Comparison of ENCODE assay signal across 14 cellular contexts in genomic region chr7:51344406-51344805, GRCh38. TPM values are rescaled to one million over a fixed set of nuclear protein-coding genes. Genes with fewer than 3 reads are reported as not detected.
DNase-seq lines count a peak whose midpoint lies in the region; ATAC-seq, FAIRE-seq and TF ChIP-seq lines count a peak whose summit lies in the region.
"Had no signal": no experiment of that assay in that cellular context is flagged by ENCODE, and none has a peak within 500 bp of the region (broad histone marks: within the 10 kb centered on the region; RNA-seq: fewer than 3 reads in every experiment).

No MANE protein-coding gene starts in this region.

- H3K9ac ChIP-seq in H1 (replicated peaks in 1 of 4; ENCODE audit: extremely low read depth in 1 of 4, low read depth in 3 of 4, low read length in 3 of 4) = no peak overlapping the region

- no peak overlapping the region for H3K4ac ChIP-seq in H1 (replicated peaks; ENCODE audit: insufficient read length, low read depth, low read length)

- no peak overlapping the region for H3K27ac ChIP-seq in H1 (ENCODE audit: low read depth, low read length)

- CTCF ChIA-PET in H1 (lab: Charles Lee; ENCODE audit: partially characterized antibody) = interaction anchor here (1.3 to 3.6 kb wide), 7 partner anchors 9 to 119 kb away, joined by 3 to 24 read pairs (median 7); no protein-coding TSS in a partner anchor

- H3K79me2 ChIP-seq in H1 (ENCODE audit: control insufficient read depth in 1 of 2, insufficient read depth in 2 of 2, low read length in 2 of 2) = no peaks in the 10 kb centered on the region

- H3K27me3 ChIP-seq in H1 (replicated peaks in 1 of 4; ENCODE audit: control insufficient read depth in 3 of 4, extremely low read depth in 1 of 4, insufficient read depth in 3 of 4, low read length in 3 of 4) = no peaks in the 10 kb centered on the region

- peak; percentile 28 for FAIRE-seq in H1 (lab: Jason Lieb, UNC)
- FAIRE-seq: endothelial cell of umbilical vein had no signal

- TF ChIP-seq EP300 in H1 (IDR thresholded peaks at IDR 0.05; ENCODE audit: borderline replicate concordance in 1 of 2, low read depth in 2 of 2, low read length in 2 of 2) = no peak

- H4K91ac ChIP-seq in H1 (replicated peaks; ENCODE audit: insufficient read length, low read length) = no peak overlapping the region

- H3K56ac ChIP-seq in H1 (replicated peaks; ENCODE audit: insufficient read length, low read depth, low read length) = no peak overlapping the region

- no peaks in the 10 kb centered on the region for H3K79me1 ChIP-seq in H1 (ENCODE audit: low read depth, low read length)

- H3K9me3 ChIP-seq in H1 (ENCODE audit: insufficient read depth in 2 of 2, low read depth in 1 of 2, low read length in 1 of 2) = no peaks in the 10 kb centered on the region

- H3K14ac ChIP-seq in H1 (ENCODE audit: insufficient read length) = no peak overlapping the region

- no peaks in the 10 kb centered on the region for H3K23me2 ChIP-seq in H1 (ENCODE audit: low read depth, low read length)

- POLR2A ChIA-PET in H1 (lab: Charles Lee; ENCODE audit: partially characterized antibody) = interaction anchor here (1.1 to 10.2 kb wide), 3 partner anchors 11 to 89 kb away, joined by 3 to 98 read pairs (median 3); no protein-coding TSS in a partner anchor

- no peak overlapping the region for H2AFZ ChIP-seq in H1 (ENCODE audit: low read length)

- DNase-seq in LHCN-M2 (ENCODE audit: low read depth) = peak; percentile 7
- peak; percentile 79 for DNase-seq in NCI-H2171 (lab: John Stamatoyannopoulos, UW)
- DNase-seq in H1 (ENCODE audit: low read depth in 1 of 2, low spot score in 2 of 2) = no peak
- no peak for DNase-seq in omental fat pad (ENCODE audit: low spot score)
- no peak for DNase-seq in NCI-H1417 treated with DMSO at 0.1 percent for 48 hours (lab: John Stamatoyannopoulos, UW)
- DNase-seq in HCEC 1CT = no peak
- DNase-seq: C1 segment of cervical spinal cord; caudate nucleus; MV-4-11; stimulated activated CD4-positive, alpha-beta T cell treated with anti-CD3 and anti-CD28 coated beads, Interleukin-4, amount 100 ng/mL, for 24 hours had no signal

- H4K5ac ChIP-seq in H1 (ENCODE audit: insufficient read length, low read depth, low read length) = no peak overlapping the region

- no peak overlapping the region for H3K23ac ChIP-seq in H1 (ENCODE audit: insufficient read length)

- no peak overlapping the region for H2BK5ac ChIP-seq in H1 (ENCODE audit: low read depth, low read length)

- no peaks in the 10 kb centered on the region for H3K4me1 ChIP-seq in H1 (replicated peaks in 1 of 4; ENCODE audit: control insufficient read depth in 3 of 4, insufficient read depth in 4 of 4, low read length in 3 of 4)

- no peak overlapping the region for H3K18ac ChIP-seq in H1 (ENCODE audit: extremely low read depth, low read length)

- no peak overlapping the region for H2AK5ac ChIP-seq in H1 (ENCODE audit: low read depth, low read length)

- 89% methylated on average over 4 of the region's 4 CpGs; no CpG with 5 or more reads in 1 of the 2 experiments for WGBS in H1 (ENCODE audit: extremely low coverage in 1 of 2, insufficient coverage in 1 of 2, insufficient read length in 1 of 2, insufficient replicate concordance in 2 of 2, low coverage in 1 of 2, low lambda C conversion rate in 2 of 2, missing lambda C conversion rate in 1 of 2), 2 experiments

- H3K36me3 ChIP-seq in H1 (ENCODE audit: control insufficient read depth in 2 of 4, insufficient read depth in 4 of 4, low read length in 3 of 4) = no peaks in the 10 kb centered on the region

- no peaks in the 10 kb centered on the region for H4K20me1 ChIP-seq in H1 (replicated peaks in 1 of 2; ENCODE audit: control insufficient read depth in 1 of 2, insufficient read depth in 2 of 2, low read length in 2 of 2)

- no peak overlapping the region for H2BK120ac ChIP-seq in H1 (replicated peaks; ENCODE audit: low read depth, low read length)

- no peak for TF ChIP-seq POLR2A in H1 (IDR thresholded peaks at IDR 0.05; ENCODE audit: control extremely low read depth in 1 of 2, low read depth in 2 of 2, low read length in 2 of 2)

- ATAC-seq in omental fat pad (ENCODE audit: low FRiP score) (peak; percentile 66), GM18520 (IDR thresholded peaks at IDR 0.05; ENCODE audit: unreplicated experiment) (no peak)
- ATAC-seq: natural killer cell treated with Interleukin-12 subunit alpha and Interleukin-12 subunit beta and Interleukin-15 and Interleukin-18, amount 100 ng/mL, for 72 hours; stimulated activated effector memory CD8-positive, alpha-beta T cell treated with anti-CD3 and anti-CD28 coated beads, Interleukin-12 subunit alpha, Interleukin-12 subunit beta, amount 100 ng/mL, for 72 hours had no signal

- no peak overlapping the region for H2BK15ac ChIP-seq in H1 (ENCODE audit: low read length)

- H3K4me3 ChIP-seq in H1 (ENCODE audit: extremely low read depth in 1 of 4, insufficient read depth in 2 of 4, low read depth in 3 of 4, low read length in 4 of 4) = no peak overlapping the region

- no peak for TF ChIP-seq RAD21 in H1 (IDR thresholded peaks at IDR 0.05 in 1 of 2, conservative IDR thresholded peaks at IDR 0.05 in 1 of 2; ENCODE audit: low read depth in 2 of 2, low read length in 2 of 2)

- no peak overlapping the region for H4K8ac ChIP-seq in H1 (ENCODE audit: extremely low read depth, insufficient read depth, low read length)

- no peak overlapping the region for H2BK20ac ChIP-seq in H1 (ENCODE audit: low read length)

- H3K4me2 ChIP-seq in H1 (ENCODE audit: insufficient read depth in 1 of 2, low read depth in 2 of 2, low read length in 2 of 2) = no peak overlapping the region

- TF ChIP-seq CTCF in H1 (IDR thresholded peaks at IDR 0.05; ENCODE audit: control extremely low read depth in 1 of 3, insufficient read depth in 1 of 3, low read depth in 1 of 3, low read length in 3 of 3) = no peak
- TF ChIP-seq CTCF in omental fat pad (IDR thresholded peaks at IDR 0.05) = no peak

- H2BK12ac ChIP-seq in H1 (ENCODE audit: low read depth, low read length) = no peak overlapping the region

TF ChIP-seq in H1, 55 proteins besides CTCF, POLR2A, EP300 and RAD21 (continues in another document):
- TF ChIP-seq MAX (IDR thresholded peaks at IDR 0.05) (no peak), JUND (IDR thresholded peaks at IDR 0.05; ENCODE audit: low read length) (no peak), HDAC2 (IDR thresholded peaks at IDR 0.05; ENCODE audit: borderline replicate concordance in 1 of 2, low read depth in 2 of 2, low read length in 2 of 2) (no peak), JUN (IDR thresholded peaks at IDR 0.05; ENCODE audit: low read depth, low read length) (no peak), CHD1 (IDR thresholded peaks at IDR 0.05; ENCODE audit: low read depth, low read length) (no peak), KDM5A (IDR thresholded peaks at IDR 0.05; ENCODE audit: low read length) (no peak)

RNA-seq across cellular contexts. Expression of gene COBL, which starts 27.8 kb away (rescaled TPM):
- total RNA-seq in LHCN-M2 (2014; rRNA removed) (0.46 and 0.83 TPM in 2 replicates), omental fat pad (10 to 100 TPM in 2 of 4 donors, 1 to 10 TPM in 2; 1.1 to 27.7 (median 15.2) TPM)
- polyA plus RNA-seq in LHCN-M2 (2012) = 0.22 TPM
- total RNA-seq in H1 (2021; fragmentation: NEBNext Ultra II Directional; extraction: Animal tissue kit (Norgen Biotek cat#: 25700)) = 36.5 and 40.4 TPM in 2 replicates
- 13.8 and 20.3 TPM in 2 replicates for polyA plus RNA-seq in H1 (2011; rRNA removed)
- 20.7 TPM for polyA plus RNA-seq in H1 (2011; cell fraction: cytosol; rRNA removed)
- polyA plus RNA-seq in H1 (2011; cell fraction: nucleus; rRNA removed) = 44.2 TPM
- polyA plus RNA-seq in H1 (2012, experiment 1 of 2) = 24.1 to 31.8 TPM (median 27.2 TPM) in 4 replicates
- polyA plus RNA-seq in H1 (2012, experiment 2 of 2) = 7.2 TPM
- polyA plus RNA-seq in H1 (2013, experiment 1 of 2) = 17.9 TPM
- 15.9 TPM for polyA plus RNA-seq in H1 (2013, experiment 2 of 2)
- polyA minus RNA-seq in H1 (2011; rRNA and poly(A)+ RNA removed) = 40.8 and 57.2 TPM in 2 replicates
- polyA minus RNA-seq in H1 (2011; cell fraction: cytosol; rRNA and poly(A)+ RNA removed) = 26.1 TPM
- polyA minus RNA-seq in H1 (2011; cell fraction: nucleus; rRNA and poly(A)+ RNA removed) = 66.4 TPM
- total RNA-seq: natural killer cell treated with Interleukin-12 subunit alpha and Interleukin-12 subunit beta and Interleukin-15 and Interleukin-18, amount 100 ng/mL, for 72 hours had no signal
- polyA plus RNA-seq: endothelial cell of umbilical vein had no signal

Comparison
In these comparisons a context has a peak if more than half of its experiments do, and no peak if none do; other contexts are left out.
1. DNase-seq: peak in LHCN-M2 (single experiment) and NCI-H2171 (single experiment); none in H1 (0 of 2), omental fat pad (single experiment), NCI-H1417 treated with DMSO at 0.1 percent for 48 hours (single experiment) and HCEC 1CT (single experiment).